In the genomic region with DNA sequence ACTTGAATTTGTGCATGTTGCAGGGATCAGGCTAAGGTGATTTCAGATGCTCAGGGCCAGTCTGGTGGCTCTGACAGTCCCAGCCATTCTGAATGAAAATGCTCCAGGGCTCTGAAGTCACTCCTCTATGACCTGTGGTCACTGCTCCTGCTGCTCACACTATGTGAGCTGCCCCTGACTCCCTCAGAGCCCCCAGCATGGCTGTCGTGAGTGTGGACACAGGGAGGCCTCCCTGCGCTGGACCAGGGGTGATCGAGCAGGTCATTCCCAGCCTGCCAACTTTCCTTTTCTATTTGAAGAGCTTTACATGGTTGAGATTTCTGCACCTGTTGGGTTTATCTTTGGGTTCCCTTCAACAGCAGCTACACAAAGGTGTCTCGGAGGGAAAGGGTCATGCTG, we compare ENCODE assay signal across 16 cellular contexts.
"Had no signal": no experiment of that assay in that cellular context is flagged by ENCODE, and none has a peak within 500 bp of the region (broad histone marks: within the 10 kb centered on the region; RNA-seq: fewer than 3 reads in every experiment).

No MANE protein-coding gene starts in this region.

- H3K27me3 Mint-ChIP-seq: activated naive CD8-positive, alpha-beta T cell treated with anti-CD3 and anti-CD28 coated beads, Interleukin-2, amount 50 U/mL, for 24 hours had no signal

- H3K9me3 Mint-ChIP-seq: activated naive CD8-positive, alpha-beta T cell treated with anti-CD3 and anti-CD28 coated beads, Interleukin-2, amount 50 U/mL, for 24 hours; natural killer cell treated with Interleukin-12 subunit alpha and Interleukin-12 subunit beta and Interleukin-15 and Interleukin-18, amount 100 ng/mL, for 72 hours had no signal

- H3K27ac ChIP-seq: right lobe of liver, thoracic aorta, upper lobe of right lung, VCaP had no signal

- H3K4me3 ChIP-seq: right lobe of liver, thoracic aorta, upper lobe of right lung had no signal

- H3K27me3 ChIP-seq: right lobe of liver, upper lobe of right lung had no signal

- H3K4me3 Mint-ChIP-seq: activated CD8-positive, alpha-beta T cell treated with anti-CD3 and anti-CD28 coated beads, Interleukin-2, amount 10 ng/mL, durations not matched to agents 7 days and 5 days; activated naive CD8-positive, alpha-beta T cell treated with anti-CD3 and anti-CD28 coated beads, Interleukin-2, amount 50 U/mL, for 24 hours; natural killer cell treated with Interleukin-12 subunit alpha and Interleukin-12 subunit beta and Interleukin-15 and Interleukin-18, amount 100 ng/mL, for 72 hours had no signal

- H3K4me1 ChIP-seq: right lobe of liver, upper lobe of right lung had no signal

- DNase-seq: activated CD4-positive, alpha-beta T cell treated with anti-CD3 and anti-CD28 coated beads for 4 hours; activated CD8-positive, alpha-beta T cell treated with anti-CD3 and anti-CD28 coated beads, Interleukin-2, amount 10 ng/mL, durations not matched to agents 7 days and 5 days; activated naive CD8-positive, alpha-beta T cell treated with anti-CD3 and anti-CD28 coated beads, Interleukin-2, amount 50 U/mL, for 24 hours; effector CD8-positive, alpha-beta T cell; foreskin fibroblast; hypothalamus; mesendoderm; occipital lobe; stimulated activated CD4-positive, alpha-beta T cell treated with anti-CD3 and anti-CD28 coated beads, Interleukin-1b, Interleukin-23, amount 100 ng/mL, for 48 hours; T-helper 1 cell; T1000 had no signal

- H3K4me1 Mint-ChIP-seq: activated naive CD8-positive, alpha-beta T cell treated with anti-CD3 and anti-CD28 coated beads, Interleukin-2, amount 50 U/mL, for 24 hours had no signal

- H3K36me3 ChIP-seq: right lobe of liver, thoracic aorta, upper lobe of right lung had no signal

- H3K9me3 ChIP-seq: right lobe of liver, thoracic aorta, upper lobe of right lung had no signal

- H3K36me3 Mint-ChIP-seq: natural killer cell treated with Interleukin-12 subunit alpha and Interleukin-12 subunit beta and Interleukin-15 and Interleukin-18, amount 100 ng/mL, for 72 hours had no signal

- H3K27ac Mint-ChIP-seq: activated CD8-positive, alpha-beta T cell treated with anti-CD3 and anti-CD28 coated beads, Interleukin-2, amount 10 ng/mL, durations not matched to agents 7 days and 5 days; activated naive CD8-positive, alpha-beta T cell treated with anti-CD3 and anti-CD28 coated beads, Interleukin-2, amount 50 U/mL, for 24 hours; natural killer cell treated with Interleukin-12 subunit alpha and Interleukin-12 subunit beta and Interleukin-15 and Interleukin-18, amount 100 ng/mL, for 72 hours had no signal

- ATAC-seq: activated CD8-positive, alpha-beta T cell treated with anti-CD3 and anti-CD28 coated beads, Interleukin-2, amount 10 ng/mL, durations not matched to agents 7 days and 5 days; activated naive CD8-positive, alpha-beta T cell treated with anti-CD3 and anti-CD28 coated beads, Interleukin-2, amount 50 U/mL, for 24 hours; natural killer cell treated with Interleukin-12 subunit alpha and Interleukin-12 subunit beta and Interleukin-15 and Interleukin-18, amount 100 ng/mL, for 72 hours; right lobe of liver; upper lobe of right lung had no signal
